9 cellular contexts compared by ENCODE assay signal in genomic region chr3:69012111-69012835, GRCh38. TPM values are rescaled to one million over a fixed set of nuclear protein-coding genes. Genes with fewer than 3 reads are reported as not detected.
DNase-seq lines count a peak whose midpoint lies in the region; FAIRE-seq and TF ChIP-seq lines count a peak whose summit lies in the region.
"Had no signal": no experiment of that assay in that cellular context is flagged by ENCODE, and none has a peak within 500 bp of the region (broad histone marks: within the 10 kb centered on the region; RNA-seq: fewer than 3 reads in every experiment).

No MANE protein-coding gene starts in this region.

- CTCF ChIA-PET in AG04450 (lab: Charles Lee): interaction anchor here (0.6 to 1.4 kb wide), 2 partner anchors 12 to 20 kb away, joined by 3 to 4 read pairs; no protein-coding TSS in a partner anchor

- intact Hi-C loops in posterior vena cava (cut with DNase I): no loop called here

- DNase-seq in AG04450 (ENCODE audit: low read depth, low spot score) (no peak), LHCN-M2 (ENCODE audit: low read depth) (peak; percentile 44), choroid plexus epithelial cell (ENCODE audit: low read depth) (peak; percentile 49), lung microvascular endothelial cell (ENCODE audit: low read depth in 2 of 2) (peak; percentile 9 to 72), urothelium cell line (ENCODE audit: low spot score) (peak; percentile 23), NCI-H774 (lab: John Stamatoyannopoulos, UW) (no peak), posterior vena cava (ENCODE audit: low spot score) (no peak), SIG-M5 treated with dmso at 0.1 percent for 504 hours (lab: John Stamatoyannopoulos, UW; ENCODE audit: unreplicated experiment) (no peak)

- POLR2A ChIA-PET in AG04450 (lab: Yijun Ruan, JAX): interaction anchor here (1.4 kb wide), 1 partner anchor 13 kb away, joined by 3 read pairs; no protein-coding TSS in a partner anchor

- H3K27ac ChIP-seq in AG04450 (ENCODE audit: low read depth, low read length): peak overlapping the region; percentile 91

- TF ChIP-seq CTCF in AG04450 (IDR thresholded peaks at IDR 0.05; ENCODE audit: low read depth, low read length): no peak
- TF ChIP-seq CTCF in choroid plexus epithelial cell (conservative IDR thresholded peaks at IDR 0.05; ENCODE audit: low read depth, low read length): no peak

- FAIRE-seq in urothelium cell line (lab: Jason Lieb, UNC): no peak
- FAIRE-seq: GM18507 had no signal

- no peaks in the 10 kb centered on the region for H3K27me3 ChIP-seq in AG04450 (ENCODE audit: control insufficient read depth, insufficient read depth, low read length)

- H3K4me3 ChIP-seq in AG04450 (ENCODE audit: low read depth, low read length) (peak overlapping the region; percentile 76), choroid plexus epithelial cell (ENCODE audit: low read depth, low read length) (peak overlapping the region; percentile 79)

- no peaks in the 10 kb centered on the region for H3K9me3 ChIP-seq in AG04450 (ENCODE audit: control insufficient read depth, insufficient read depth, low read length)

RNA-seq across cellular contexts. Expression of gene EOGT, which starts 1.2 kb away (rescaled TPM):
- polyA plus RNA-seq in AG04450 (2011; rRNA removed): 25.8 and 29.4 TPM in 2 replicates
- 22.7 and 34.6 TPM in 2 replicates for polyA minus RNA-seq in AG04450 (2011; rRNA and poly(A)+ RNA removed)
- 51.0 and 58.0 TPM in 2 replicates for total RNA-seq in LHCN-M2 (2014; rRNA removed)
- 14.7 TPM for polyA plus RNA-seq in LHCN-M2 (2012)
- total RNA-seq in lung microvascular endothelial cell: 23.4 and 40.5 TPM in 2 replicates
- total RNA-seq in posterior vena cava: 10 to 100 TPM; 67.6 to 87.8 TPM

RNA-seq across cellular contexts. Expression of gene TMF1, which starts 39.9 kb away (rescaled TPM):
- 18.1 and 21.1 TPM in 2 replicates for polyA plus RNA-seq in AG04450 (2011; rRNA removed)
- 16.2 and 37.7 TPM in 2 replicates for polyA minus RNA-seq in AG04450 (2011; rRNA and poly(A)+ RNA removed)
- total RNA-seq in LHCN-M2 (2014; rRNA removed) (27.9 and 28.7 TPM in 2 replicates), lung microvascular endothelial cell (17.4 and 20.4 TPM in 2 replicates), posterior vena cava (10 to 100 TPM; 30.7 to 41.0 TPM)
- polyA plus RNA-seq in LHCN-M2 (2012): 7.2 TPM

Comparison
In these comparisons a context has a peak if more than half of its experiments do, and no peak if none do; other contexts are left out.
1. DNase-seq: peak in LHCN-M2 (single experiment), choroid plexus epithelial cell (single experiment), lung microvascular endothelial cell (2 of 2) and urothelium cell line (single experiment); none in AG04450 (single experiment), NCI-H774 (single experiment), posterior vena cava (single experiment) and SIG-M5 treated with dmso at 0.1 percent for 504 hours (single experiment).